In genomic region chr10:72009430-72010081, GRCh38 we compare ENCODE assay signal across 8 cellular contexts. TPM values are rescaled to one million over a fixed set of nuclear protein-coding genes. Genes with fewer than 3 reads are reported as not detected.
DNase-seq lines count a peak whose midpoint lies in the region; ATAC-seq, FAIRE-seq and TF ChIP-seq lines count a peak whose summit lies in the region.

No MANE protein-coding gene starts in this region.

- ATAC-seq in HG03196 (IDR thresholded peaks at IDR 0.05; ENCODE audit: unreplicated experiment): no peak
- ATAC-seq in GM18502 (IDR thresholded peaks at IDR 0.05; ENCODE audit: poor library complexity, unreplicated experiment): no peak

- TF ChIP-seq CTCF in ascending aorta (IDR thresholded peaks at IDR 0.05): no peak
- TF ChIP-seq CTCF in right atrium auricular region (IDR thresholded peaks at IDR 0.05): no peak

- H3K4me1 ChIP-seq in ascending aorta (peaks cover 21 to 27% of the 10 kb centered on the region in 2 donors), right atrium auricular region (peaks cover 0 to 69% of the 10 kb centered on the region in 2 donors), rectal smooth muscle tissue (ENCODE audit: control insufficient read depth, insufficient read depth, low read length) (peaks cover 34% of the 10 kb centered on the region)

- H3K4me3 ChIP-seq in ascending aorta: peak overlapping the region in 1 of 2 donors; percentile 16
- H3K4me3 ChIP-seq in right atrium auricular region: no peak overlapping the region
- H3K4me3 ChIP-seq in rectal smooth muscle tissue (ENCODE audit: low read length): peak overlapping the region; percentile 33

- H3K9me3 ChIP-seq in ascending aorta (no peaks in the 10 kb centered on the region), right atrium auricular region (no peaks in the 10 kb centered on the region)

- intact Hi-C loops in ascending aorta (cut with DNase I): loop anchor here (1.0 kb wide), 3 partner anchors 10 to 44 kb away; no protein-coding TSS in a partner anchor

- H3K27ac ChIP-seq in ascending aorta: peak overlapping the region; percentile 93 to 94
- peak overlapping the region; percentile 81 to 95 for H3K27ac ChIP-seq in right atrium auricular region
- peak overlapping the region; percentile 97 for H3K27ac ChIP-seq in rectal smooth muscle tissue (ENCODE audit: low read depth, low read length)

- H3K27me3 ChIP-seq in ascending aorta: no peaks in the 10 kb centered on the region
- no peaks in the 10 kb centered on the region for H3K27me3 ChIP-seq in right atrium auricular region
- no peaks in the 10 kb centered on the region for H3K27me3 ChIP-seq in rectal smooth muscle tissue (ENCODE audit: control insufficient read depth, insufficient read depth, low read length)

- FAIRE-seq in urothelium cell line (lab: Jason Lieb, UNC): no peak

- peak overlapping the region; percentile 24 for H3K9ac ChIP-seq in rectal smooth muscle tissue (ENCODE audit: low read length)

- peak; percentile 96 for DNase-seq in GM03348 (ENCODE audit: low spot score)
- DNase-seq in ascending aorta (ENCODE audit: low spot score in 2 of 2): peak; percentile 93 to 99
- peak; percentile 94 for DNase-seq in right atrium auricular region (ENCODE audit: low spot score)
- DNase-seq in activated CD4-positive, CD25-positive, alpha-beta regulatory T cell treated with anti-CD3 and anti-CD28 coated beads, Interleukin-2, amount 50 U/mL, for 72 hours: no peak
- DNase-seq in urothelium cell line (ENCODE audit: low spot score): no peak

- H3K36me3 ChIP-seq in ascending aorta: peaks cover 29 to 38% of the 10 kb centered on the region in 2 donors
- peaks cover 33% of the 10 kb centered on the region for H3K36me3 ChIP-seq in right atrium auricular region
- no peaks in the 10 kb centered on the region for H3K36me3 ChIP-seq in rectal smooth muscle tissue (ENCODE audit: control insufficient read depth, insufficient read depth, low read length)

RNA-seq across cellular contexts. Expression of gene CHST3, which starts 45.4 kb away (rescaled TPM):
- 41.4 TPM for total RNA-seq in ascending aorta
- total RNA-seq in right atrium auricular region: 10 to 100 TPM; 21.3 to 45.4 TPM

Comparison
In these comparisons a context has a peak if more than half of its experiments do, and no peak if none do; other contexts are left out.
1. DNase-seq: peak in GM03348 (single experiment), ascending aorta (2 of 2) and right atrium auricular region (single experiment); none in activated CD4-positive, CD25-positive, alpha-beta regulatory T cell treated with anti-CD3 and anti-CD28 coated beads, Interleukin-2, amount 50 U/mL, for 72 hours (single experiment) and urothelium cell line (single experiment).
2. Peak in every context shown above with its lines, with median percentiles within 50 percentile points of each other: H3K27ac ChIP-seq.